ENCODE assay signal across 17 cellular contexts in the genomic region with DNA sequence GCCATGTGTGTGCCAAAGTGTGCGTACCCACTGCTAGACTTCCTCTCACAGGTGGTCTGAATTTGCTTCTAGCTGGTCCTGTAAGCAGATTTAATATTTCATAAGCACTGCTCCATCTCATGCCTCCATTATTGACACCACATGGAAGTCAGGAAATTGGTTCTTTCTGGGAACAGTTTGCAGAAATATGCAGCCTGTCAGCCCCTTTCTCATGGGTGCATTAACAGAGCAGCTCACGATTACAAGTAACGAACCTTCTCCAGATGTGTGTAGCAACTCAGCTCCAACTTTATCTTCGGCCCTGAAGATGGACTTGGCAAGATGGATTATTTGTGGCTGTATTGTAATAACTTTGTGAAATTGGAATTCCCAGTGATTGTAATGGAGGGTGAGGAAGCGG.
A peak's percentile ranks its signal among the peaks of the same experiment; 100 is the strongest.
DNase-seq lines count a peak whose midpoint lies in the region; ATAC-seq and TF ChIP-seq lines count a peak whose summit lies in the region.
"Had no signal": no experiment of that assay in that cellular context is flagged by ENCODE, and none has a peak within 500 bp of the region (broad histone marks: within the 10 kb centered on the region; RNA-seq: fewer than 3 reads in every experiment).

No MANE protein-coding gene starts in this region.

- TF ChIP-seq CTCF in AG04450 (IDR thresholded peaks at IDR 0.05; ENCODE audit: low read depth, low read length), result no peak
- no peak for TF ChIP-seq CTCF in foreskin fibroblast (IDR thresholded peaks at IDR 0.05; ENCODE audit: low read depth, low read length)
- no peak for TF ChIP-seq CTCF in psoas muscle (IDR thresholded peaks at IDR 0.05)
- TF ChIP-seq CTCF in activated CD8-positive, alpha-beta T cell treated with anti-CD3 and anti-CD28 coated beads for 36 hours (IDR thresholded peaks at IDR 0.05), result no peak

- H3K9me3 ChIP-seq in AG04450 (ENCODE audit: control insufficient read depth, insufficient read depth, low read length) (peaks cover under 1% of the 10 kb centered on the region; the same call in 1 of the 2 replicates), adipocyte (ENCODE audit: control insufficient read depth, low read length) (no peaks in the 10 kb centered on the region), psoas muscle (no peaks in the 10 kb centered on the region)
- H3K9me3 ChIP-seq: gastrocnemius medialis had no signal

- H3K4me1 ChIP-seq in adipocyte (ENCODE audit: control insufficient read depth, insufficient read depth, low read length) (peaks cover 41% of the 10 kb centered on the region), psoas muscle (no peaks in the 10 kb centered on the region)
- H3K4me1 ChIP-seq: gastrocnemius medialis had no signal

- H3K36me3 ChIP-seq in adipocyte (ENCODE audit: control insufficient read depth, insufficient read depth, low read length, severe bottlenecking) (no peaks in the 10 kb centered on the region), psoas muscle (ENCODE audit: insufficient read depth in 1 of 2, low read depth in 1 of 2) (no peaks in the 10 kb centered on the region)
- H3K36me3 ChIP-seq: gastrocnemius medialis had no signal

- ATAC-seq in psoas muscle, result peak in 3 of 4 donors; percentile 25 to 53 (median 37)
- ATAC-seq in activated CD8-positive, alpha-beta T cell treated with anti-CD3 and anti-CD28 coated beads for 36 hours, result no peak
- no peak for ATAC-seq in left colon
- ATAC-seq: activated T-cell treated with anti-CD3 and anti-CD28 coated beads, Interleukin-2, amount 50 U/mL, for 72 hours had no signal

- no peak overlapping the region for H3K4me3 Mint-ChIP-seq in activated CD8-positive, alpha-beta T cell treated with anti-CD3 and anti-CD28 coated beads for 36 hours
- H3K4me3 Mint-ChIP-seq: activated T-cell treated with anti-CD3 and anti-CD28 coated beads, Interleukin-2, amount 50 U/mL, for 72 hours had no signal

- CTCF ChIA-PET in AG04450 (lab: Charles Lee), result interaction anchor here (0.6 to 1.2 kb wide), 3 partner anchors 13 to 72 kb away, joined by 3 to 4 read pairs (median 3); no protein-coding TSS in a partner anchor
- CTCF ChIA-PET in activated CD8-positive, alpha-beta T cell treated with anti-CD3 and anti-CD28 coated beads for 36 hours (lab: Charles Lee), result no interaction called here

- H3K27me3 ChIP-seq in AG04450 (ENCODE audit: control insufficient read depth, insufficient read depth, low read length) (no peaks in the 10 kb centered on the region), adipocyte (replicated peaks; ENCODE audit: control insufficient read depth, insufficient read depth, low read length) (no peaks in the 10 kb centered on the region), psoas muscle (ENCODE audit: insufficient read depth in 3 of 3, low read length in 2 of 3) (no peaks in the 10 kb centered on the region)
- H3K27me3 ChIP-seq: gastrocnemius medialis had no signal

- H3K36me3 Mint-ChIP-seq in activated CD8-positive, alpha-beta T cell treated with anti-CD3 and anti-CD28 coated beads for 36 hours (ENCODE audit: low read depth), result no peaks in the 10 kb centered on the region

- H3K4me3 ChIP-seq in AG04450 (ENCODE audit: low read depth, low read length) (no peak overlapping the region), adipocyte (ENCODE audit: low read length) (peak overlapping the region; percentile 70), foreskin fibroblast (ENCODE audit: low read depth in 1 of 2, low read length in 2 of 2) (no peak overlapping the region), psoas muscle (no peak overlapping the region)
- H3K4me3 ChIP-seq: gastrocnemius medialis had no signal

- no peaks in the 10 kb centered on the region for H3K27me3 Mint-ChIP-seq in activated CD8-positive, alpha-beta T cell treated with anti-CD3 and anti-CD28 coated beads for 36 hours

- peak overlapping the region; percentile 73 for H3K9ac ChIP-seq in adipocyte (ENCODE audit: low read length)

- H3K9me3 Mint-ChIP-seq in activated CD8-positive, alpha-beta T cell treated with anti-CD3 and anti-CD28 coated beads for 36 hours, result no peaks in the 10 kb centered on the region

- H3K27ac ChIP-seq in AG04450 (ENCODE audit: low read depth, low read length) (peak overlapping the region; percentile 57), psoas muscle (peak overlapping the region; percentile 19)
- H3K27ac ChIP-seq: RWPE1 had no signal

- no peak overlapping the region for H3K27ac Mint-ChIP-seq in activated CD8-positive, alpha-beta T cell treated with anti-CD3 and anti-CD28 coated beads for 36 hours
- H3K27ac Mint-ChIP-seq: activated T-cell treated with anti-CD3 and anti-CD28 coated beads, Interleukin-2, amount 50 U/mL, for 72 hours had no signal

- intact Hi-C loops in psoas muscle (cut with DNase I) (no loop called here), left colon (cut with DNase I, micrococcal nuclease) (no loop called here)
- intact Hi-C loops in activated CD8-positive, alpha-beta T cell treated with anti-CD3 and anti-CD28 coated beads for 36 hours (cut with micrococcal nuclease), result no loop called here

- POLR2A ChIA-PET in AG04450 (lab: Yijun Ruan, JAX), result interaction anchor here (0.8 to 1.2 kb wide), 2 partner anchors 12 to 171 kb away, joined by 3 to 4 read pairs; no protein-coding TSS in a partner anchor
- POLR2A ChIA-PET in activated CD8-positive, alpha-beta T cell treated with anti-CD3 and anti-CD28 coated beads for 36 hours (lab: Charles Lee), result no interaction called here

- no peaks in the 10 kb centered on the region for H3K4me1 Mint-ChIP-seq in activated CD8-positive, alpha-beta T cell treated with anti-CD3 and anti-CD28 coated beads for 36 hours (ENCODE audit: low read depth)

- WGBS in psoas muscle, 3 donors, result 25 to 44% (median 29%) methylated on average over 5 of the region's 5 CpGs

- DNase-seq in AG04450 (ENCODE audit: low read depth, low spot score), result no peak
- peak; percentile 76 for DNase-seq in adipocyte (ENCODE audit: low read depth)
- peak; percentile 79 to 91 for DNase-seq in foreskin fibroblast
- DNase-seq in psoas muscle, result no peak
- no peak for DNase-seq in activated CD8-positive, alpha-beta T cell treated with anti-CD3 and anti-CD28 coated beads for 36 hours
- no peak for DNase-seq in NCI-H187 treated with DMSO at 0.1 percent for 48 hours (lab: John Stamatoyannopoulos, UW)
- DNase-seq in left colon, result no peak
- no peak for DNase-seq in COLO668 (lab: John Stamatoyannopoulos, UW; ENCODE audit: unreplicated experiment)
- DNase-seq: activated CD4-positive, alpha-beta T cell treated with anti-CD3 and anti-CD28 coated beads for 4 hours; activated T-cell treated with anti-CD3 and anti-CD28 coated beads, Interleukin-2, amount 50 U/mL, for 72 hours; amygdala; Calu3; gastrocnemius medialis; islet precursor cell; NCI-H187; stimulated activated naive CD4-positive, alpha-beta T cell had no signal

Comparison
In these comparisons a context has a peak if more than half of its experiments do, and no peak if none do; other contexts are left out.
1. DNase-seq: peak in adipocyte (single experiment) and foreskin fibroblast (2 of 2); none in AG04450 (single experiment), psoas muscle (0 of 2), activated CD8-positive, alpha-beta T cell treated with anti-CD3 and anti-CD28 coated beads for 36 hours (single experiment), NCI-H187 treated with DMSO at 0.1 percent for 48 hours (single experiment), left colon (0 of 2) and COLO668 (single experiment).
2. ATAC-seq: peak in psoas muscle (3 of 4); none in activated CD8-positive, alpha-beta T cell treated with anti-CD3 and anti-CD28 coated beads for 36 hours (single experiment) and left colon (single experiment).